ENCODE assay signal across 19 cellular contexts in genomic region chr3:151630035-151630434, GRCh38.
"Had no signal": no experiment of that assay in that cellular context is flagged by ENCODE, and none has a peak within 500 bp of the region (broad histone marks: within the 10 kb centered on the region; RNA-seq: fewer than 3 reads in every experiment).

No MANE protein-coding gene starts in this region.

- H3K27ac Mint-ChIP-seq: naive thymus-derived CD8-positive, alpha-beta T cell had no signal

- H3K4me1 Mint-ChIP-seq: naive thymus-derived CD8-positive, alpha-beta T cell had no signal

- DNase-seq: cortex of kidney; effector memory CD4-positive, alpha-beta T cell; esophagus squamous epithelium; heart left ventricle; hypothalamus; kidney glomerular epithelial cell; mammary epithelial cell; mucosa of descending colon; naive thymus-derived CD8-positive, alpha-beta T cell; posterior cingulate gyrus; stimulated activated CD4-positive, alpha-beta T cell treated with anti-CD3 and anti-CD28 coated beads, Interleukin-12 subunit alpha, Interleukin-12 subunit beta, amount 100 ng/mL, for 4 hours; stimulated activated naive CD4-positive, alpha-beta T cell; stomach; substantia nigra; trophoblast cell had no signal

- ATAC-seq: left lobe of liver; mucosa of descending colon; naive thymus-derived CD8-positive, alpha-beta T cell had no signal

- H3K27me3 ChIP-seq: esophagus squamous epithelium, heart left ventricle, neutrophil, stomach had no signal

- H3K36me3 Mint-ChIP-seq: naive thymus-derived CD8-positive, alpha-beta T cell had no signal

- H3K4me3 ChIP-seq: esophagus squamous epithelium, heart left ventricle, mucosa of descending colon, skin epidermis, stomach had no signal

- H3K4me3 Mint-ChIP-seq: naive thymus-derived CD8-positive, alpha-beta T cell had no signal

- H3K9me3 ChIP-seq: esophagus squamous epithelium, heart left ventricle, mucosa of descending colon, neutrophil, stomach had no signal

- H3K36me3 ChIP-seq: esophagus squamous epithelium, heart left ventricle, neutrophil, stomach had no signal

- H3K27ac ChIP-seq: epithelial cell of prostate, neutrophil, stomach had no signal
